ENCODE assay signal across 22 cellular contexts in genomic region chr7:117320523-117320922, GRCh38. TPM values are rescaled to one million over a fixed set of nuclear protein-coding genes. Genes with fewer than 3 reads are reported as not detected.
"Had no signal": no experiment of that assay in that cellular context is flagged by ENCODE, and none has a peak within 500 bp of the region (broad histone marks: within the 10 kb centered on the region; RNA-seq: fewer than 3 reads in every experiment).

No MANE protein-coding gene starts in this region.

- H3K27ac Mint-ChIP-seq: activated CD8-positive, alpha-beta T cell treated with anti-CD3 and anti-CD28 coated beads for 36 hours; activated naive CD8-positive, alpha-beta T cell treated with anti-CD3 and anti-CD28 coated beads, Interleukin-2, amount 10 ng/mL, durations not matched to agents 7 days and 5 days; activated T-cell treated with anti-CD3 and anti-CD28 coated beads, Interleukin-2, amount 50 U/mL, for 72 hours had no signal

- H3K36me3 ChIP-seq: adrenal gland, Peyer's patch, WERI-Rb-1 had no signal

- H3K4me1 Mint-ChIP-seq: activated naive CD8-positive, alpha-beta T cell treated with anti-CD3 and anti-CD28 coated beads, Interleukin-2, amount 10 ng/mL, durations not matched to agents 7 days and 5 days had no signal

- H3K4me3 ChIP-seq: adrenal gland, Peyer's patch had no signal

- H3K4me3 Mint-ChIP-seq: activated CD8-positive, alpha-beta T cell treated with anti-CD3 and anti-CD28 coated beads for 36 hours; activated naive CD8-positive, alpha-beta T cell treated with anti-CD3 and anti-CD28 coated beads, Interleukin-2, amount 10 ng/mL, durations not matched to agents 7 days and 5 days; activated T-cell treated with anti-CD3 and anti-CD28 coated beads, Interleukin-2, amount 50 U/mL, for 72 hours had no signal

- H3K9me3 ChIP-seq: adrenal gland, Peyer's patch had no signal

- ATAC-seq: activated CD4-positive, CD25-positive, alpha-beta regulatory T cell treated with anti-CD3 and anti-CD28 coated beads, Interleukin-2, amount 50 U/mL, for 24 hours; activated CD8-positive, alpha-beta T cell treated with anti-CD3 and anti-CD28 coated beads for 36 hours; activated T-cell treated with anti-CD3 and anti-CD28 coated beads, Interleukin-2, amount 50 U/mL, for 72 hours had no signal

- H3K9me3 Mint-ChIP-seq: activated CD8-positive, alpha-beta T cell treated with anti-CD3 and anti-CD28 coated beads for 36 hours; activated naive CD8-positive, alpha-beta T cell treated with anti-CD3 and anti-CD28 coated beads, Interleukin-2, amount 10 ng/mL, durations not matched to agents 7 days and 5 days; activated T-cell treated with anti-CD3 and anti-CD28 coated beads, Interleukin-2, amount 50 U/mL, for 72 hours had no signal

- H3K27ac ChIP-seq: adrenal gland, Peyer's patch, RWPE1, WERI-Rb-1 had no signal

- DNase-seq: activated CD4-positive, alpha-beta T cell treated with anti-CD3 and anti-CD28 coated beads for 4 hours; activated CD8-positive, alpha-beta memory T cell treated with anti-CD3 and anti-CD28 coated beads, Interleukin-2, amount 50 U/mL, for 4 hours; activated CD8-positive, alpha-beta T cell treated with anti-CD3 and anti-CD28 coated beads for 36 hours; activated naive CD4-positive, alpha-beta T cell treated with anti-CD3 and anti-CD28 coated beads, Interleukin-2, amount 50 U/mL, for 16 hours; activated naive CD8-positive, alpha-beta T cell treated with anti-CD3 and anti-CD28 coated beads, Interleukin-2, amount 10 ng/mL, durations not matched to agents 7 days and 5 days; activated T-cell treated with anti-CD3 and anti-CD28 coated beads, Interleukin-2, amount 50 U/mL, for 72 hours; adrenal gland; anterior cingulate cortex; caudate nucleus; MM.1S; NCI-H1105; NCI-H1436; NCI-H1694 treated with DMSO at 0.1 percent for 48 hours; NCI-H2029 treated with DMSO at 0.1 percent for 48 hours; NCI-H524; Peyer's patch; SIG-M5; T-helper 1 cell; WERI-Rb-1 had no signal

RNA-seq across cellular contexts. Expression of gene WNT2, which starts 2.3 kb away (rescaled TPM):
- total RNA-seq: activated CD8-positive, alpha-beta T cell treated with anti-CD3 and anti-CD28 coated beads for 36 hours; activated naive CD8-positive, alpha-beta T cell treated with anti-CD3 and anti-CD28 coated beads, Interleukin-2, amount 10 ng/mL, durations not matched to agents 7 days and 5 days; activated T-cell treated with anti-CD3 and anti-CD28 coated beads, Interleukin-2, amount 50 U/mL, for 72 hours; Peyer's patch; T-helper 2 cell treated with Interferon-gamma antibody and Interleukin-4, amounts not matched to agents 100 ng/mL and 5 ng/mL, for 36 hours had no signal
